Comparison of ENCODE assay signal across 7 cellular contexts in the genomic region with DNA sequence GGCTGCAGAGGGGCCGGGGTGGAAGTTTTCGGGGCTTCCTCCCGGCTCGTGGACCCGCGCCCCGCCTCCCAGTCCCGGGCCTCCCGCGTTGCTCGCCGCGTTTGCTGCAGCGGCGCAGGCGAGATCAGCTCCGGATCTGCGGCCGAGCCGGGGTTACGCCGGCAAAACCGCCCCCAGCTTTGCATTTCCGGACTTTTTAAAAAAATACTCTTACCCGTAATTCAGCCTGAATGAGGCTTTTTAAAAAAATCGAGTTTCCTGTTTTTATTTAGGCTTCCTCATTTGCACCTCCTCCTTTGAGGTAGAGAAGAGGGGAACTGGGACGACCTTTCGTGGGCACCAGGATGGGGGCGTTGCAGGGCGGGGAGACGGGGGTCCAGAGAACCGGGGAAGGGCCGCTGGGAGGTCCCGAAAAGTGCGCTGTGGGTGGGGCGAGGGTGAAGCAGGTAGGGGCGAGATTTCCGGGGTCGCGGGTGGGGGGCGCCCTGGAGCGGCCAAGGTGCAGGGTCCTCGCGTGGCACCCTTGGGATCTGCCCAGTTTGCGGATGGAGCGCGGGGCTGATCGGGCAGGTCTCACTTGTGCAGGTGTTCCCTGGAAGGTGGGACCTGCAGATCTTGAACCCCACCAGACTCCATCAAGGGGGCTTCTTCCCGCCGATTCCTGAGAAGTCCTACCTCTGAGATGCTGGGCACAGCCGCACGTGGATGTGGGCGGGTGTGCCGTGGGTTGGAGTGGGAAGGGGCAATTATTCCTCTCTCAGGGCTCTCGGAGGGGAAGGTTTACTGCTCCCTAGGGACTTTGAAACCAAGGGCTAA. TPM values are rescaled to one million over a fixed set of nuclear protein-coding genes. Genes with fewer than 3 reads are reported as not detected.
DNase-seq lines count a peak whose midpoint lies in the region; ATAC-seq and TF ChIP-seq lines count a peak whose summit lies in the region.

No MANE protein-coding gene starts in this region.

- no peak for TF ChIP-seq CTCF in GM20000 (IDR thresholded peaks at IDR 0.05; ENCODE audit: extremely low read depth, missing control alignments)

- peak overlapping the region; percentile 89 for H3K4me3 Mint-ChIP-seq in activated naive CD8-positive, alpha-beta T cell treated with anti-CD3 and anti-CD28 coated beads, Interleukin-2, amount 50 U/mL, for 24 hours

- H3K27ac ChIP-seq in SK-N-MC: no peak overlapping the region

- peak overlapping the region; percentile 80 for H3K4me3 ChIP-seq in SK-N-MC

- no peaks in the 10 kb centered on the region for H3K9me3 ChIP-seq in SK-N-MC (ENCODE audit: low read depth, low read length)

- peaks cover 16% of the 10 kb centered on the region for H3K36me3 Mint-ChIP-seq in activated naive CD8-positive, alpha-beta T cell treated with anti-CD3 and anti-CD28 coated beads, Interleukin-2, amount 50 U/mL, for 24 hours (ENCODE audit: low read depth)

- H3K27ac Mint-ChIP-seq in activated naive CD8-positive, alpha-beta T cell treated with anti-CD3 and anti-CD28 coated beads, Interleukin-2, amount 50 U/mL, for 24 hours: peak overlapping the region; percentile 99

- ATAC-seq in activated naive CD8-positive, alpha-beta T cell treated with anti-CD3 and anti-CD28 coated beads, Interleukin-2, amount 50 U/mL, for 24 hours: no peak
- ATAC-seq in left colon (peak; percentile 37), GM21737 (IDR thresholded peaks at IDR 0.05; ENCODE audit: unreplicated experiment) (no peak), GM19455 (IDR thresholded peaks at IDR 0.05; ENCODE audit: unreplicated experiment) (no peak)

- no peaks in the 10 kb centered on the region for H3K9me3 Mint-ChIP-seq in activated naive CD8-positive, alpha-beta T cell treated with anti-CD3 and anti-CD28 coated beads, Interleukin-2, amount 50 U/mL, for 24 hours

- DNase-seq in GM20000 (ENCODE audit: low spot score): peak; percentile 78
- no peak for DNase-seq in SK-N-MC (ENCODE audit: low read depth, low spot score)
- DNase-seq in activated naive CD8-positive, alpha-beta T cell treated with anti-CD3 and anti-CD28 coated beads, Interleukin-2, amount 50 U/mL, for 24 hours: peak; percentile 64
- peak in 1 of 2 donors; percentile 51 for DNase-seq in left colon
- peak; percentile 52 to 84 (median 74) for DNase-seq in stimulated activated naive CD4-positive, alpha-beta T cell (lab: John Stamatoyannopoulos, UW)

- no peak overlapping the region for H3K9ac ChIP-seq in SK-N-MC (ENCODE audit: insufficient read length)

- H3K36me3 ChIP-seq in SK-N-MC (ENCODE audit: insufficient read depth, low read length): no peaks in the 10 kb centered on the region

- H3K27me3 Mint-ChIP-seq in activated naive CD8-positive, alpha-beta T cell treated with anti-CD3 and anti-CD28 coated beads, Interleukin-2, amount 50 U/mL, for 24 hours: no peaks in the 10 kb centered on the region

- peaks cover 68% of the 10 kb centered on the region for H3K4me1 Mint-ChIP-seq in activated naive CD8-positive, alpha-beta T cell treated with anti-CD3 and anti-CD28 coated beads, Interleukin-2, amount 50 U/mL, for 24 hours

- intact Hi-C loops in left colon (cut with DNase I, micrococcal nuclease): no loop called here

RNA-seq across cellular contexts. Expression of gene PIK3CD, which starts 1.1 kb away (rescaled TPM):
- 1 to 10 TPM; 1.6 to 5.4 TPM for total RNA-seq in left colon
